1 cellular context compared by ENCODE assay signal in genomic region chr2:37629529-37629928, GRCh38.
TF ChIP-seq lines count a peak whose summit lies in the region.

No MANE protein-coding gene starts in this region.

TF ChIP-seq in GM12878, 131 proteins besides CTCF, POLR2A, EP300 and RAD21 (continued from another document and continues in another):
- TF ChIP-seq REST (IDR thresholded peaks at IDR 0.05; ENCODE audit: low read depth, low read length) (no peak), PML (IDR thresholded peaks at IDR 0.05; ENCODE audit: low read length) (0 out of 2 replicates have a peak, but pooled peaks have one; percentile 17), MEF2A (IDR thresholded peaks at IDR 0.05; ENCODE audit: insufficient read depth, low read depth, low read length) (peak; percentile 91), SRF (IDR thresholded peaks at IDR 0.05; ENCODE audit: low read depth in 2 of 2, low read length in 2 of 2) (0 out of 4 replicates have a peak, but pooled peaks of 1 of the 2 experiments have one; percentile 49), HCFC1 (IDR thresholded peaks at IDR 0.05; ENCODE audit: low read length) (no peak), SMAD5 (IDR thresholded peaks at IDR 0.05; ENCODE audit: low read depth) (no peak), ZBTB40 (IDR thresholded peaks at IDR 0.05; ENCODE audit: borderline replicate concordance) (no peak), BCLAF1 (IDR thresholded peaks at IDR 0.05) (no peak), SMC3 (IDR thresholded peaks at IDR 0.05; ENCODE audit: borderline replicate concordance, low read length) (no peak), FOXM1 (IDR thresholded peaks at IDR 0.05; ENCODE audit: low read depth, low read length) (peak; percentile 83; the same call in 1 of the 2 replicates), NR2C2 (IDR thresholded peaks at IDR 0.05; ENCODE audit: borderline replicate concordance, control insufficient read depth, insufficient read length, low read depth) (no peak), CBFB (IDR thresholded peaks at IDR 0.05; ENCODE audit: low read depth) (no peak), IRF4 (IDR thresholded peaks at IDR 0.05; ENCODE audit: low read depth, low read length) (0 out of 2 replicates have a peak, but pooled peaks have one; percentile 54), RCOR1 (conservative IDR thresholded peaks at IDR 0.05; ENCODE audit: low read depth, low read length) (no peak), ZNF622 (IDR thresholded peaks at IDR 0.05) (no peak), POLR2AphosphoS2 (IDR thresholded peaks at IDR 0.05; ENCODE audit: low read depth, low read length) (no peak), ZNF592 (IDR thresholded peaks at IDR 0.05) (peak; percentile 12; the same call in 1 of the 2 replicates), DPF2 (IDR thresholded peaks at IDR 0.05) (no peak), PAX5 (IDR thresholded peaks at IDR 0.05; ENCODE audit: borderline replicate concordance, low read depth, low read length) (peak; percentile 80), BCL3 (IDR thresholded peaks at IDR 0.05; ENCODE audit: borderline replicate concordance, insufficient read depth, low read depth, low read length, poor library complexity, severe bottlenecking) (peak; percentile 81), TARDBP (IDR thresholded peaks at IDR 0.05; ENCODE audit: borderline replicate concordance) (no peak), NFIC (IDR thresholded peaks at IDR 0.05; ENCODE audit: low read depth, low read length) (peak; percentile 81; the same call in 1 of the 2 replicates), POU2F2 (IDR thresholded peaks at IDR 0.05; ENCODE audit: borderline replicate concordance, low read depth, low read length) (no peak), ATF2 (IDR thresholded peaks at IDR 0.05; ENCODE audit: low read length) (peak; percentile 77), TCF3 (IDR thresholded peaks at IDR 0.05; ENCODE audit: borderline replicate concordance, insufficient read depth, low read depth, low read length) (peak; percentile 72; the same call in 1 of the 2 replicates), MAX (IDR thresholded peaks at IDR 0.05; ENCODE audit: low read depth, low read length) (no peak), MEF2B (IDR thresholded peaks at IDR 0.05; ENCODE audit: partially characterized antibody, poor library complexity, severe bottlenecking) (peak; percentile 76), YY1 (IDR thresholded peaks at IDR 0.05; ENCODE audit: low read depth, low read length) (peak; percentile 53; the same call in 1 of the 2 replicates), FOS (IDR thresholded peaks at IDR 0.05; ENCODE audit: borderline replicate concordance, extremely low read depth, insufficient read length) (no peak), POLR2AphosphoS5 (IDR thresholded peaks at IDR 0.05; ENCODE audit: low read length) (peak; percentile 32), GATAD2B (conservative IDR thresholded peaks at IDR 0.05; ENCODE audit: low read depth) (no peak), LARP7 (IDR thresholded peaks at IDR 0.05) (no peak), NR2F1 (conservative IDR thresholded peaks at IDR 0.05) (peak; percentile 62; the same call in 1 of the 2 replicates), BMI1 (IDR thresholded peaks at IDR 0.05; ENCODE audit: borderline replicate concordance) (no peak), SP1 (IDR thresholded peaks at IDR 0.05; ENCODE audit: low read depth, low read length) (peak; percentile 15), TBL1XR1 (IDR thresholded peaks at IDR 0.05; ENCODE audit: low read depth, low read length) (0 out of 2 replicates have a peak, but pooled peaks have one; percentile 33), ESRRA (IDR thresholded peaks at IDR 0.05; ENCODE audit: low read length) (no peak), MLLT1 (IDR thresholded peaks at IDR 0.05) (no peak), IKZF2 (IDR thresholded peaks at IDR 0.05) (peak; percentile 55 to 62; a peak in 3 of 4 replicates), IKZF1 (conservative IDR thresholded peaks at IDR 0.05) (peak; percentile 63), BHLHE40 (IDR thresholded peaks at IDR 0.05; ENCODE audit: borderline replicate concordance in 1 of 2, low read depth in 2 of 2, low read length in 1 of 2) (0 out of 4 replicates have a peak, but pooled peaks have one; percentile 6 to 22), RUNX3 (IDR thresholded peaks at IDR 0.05; ENCODE audit: low read length) (peak; percentile 77), TCF12 (IDR thresholded peaks at IDR 0.05; ENCODE audit: low read depth, low read length) (no peak), GABPA (IDR thresholded peaks at IDR 0.05; ENCODE audit: low read depth) (no peak), BACH1 (IDR thresholded peaks at IDR 0.05; ENCODE audit: borderline replicate concordance) (no peak)
